1 cellular context compared by ENCODE assay signal in the genomic region with DNA sequence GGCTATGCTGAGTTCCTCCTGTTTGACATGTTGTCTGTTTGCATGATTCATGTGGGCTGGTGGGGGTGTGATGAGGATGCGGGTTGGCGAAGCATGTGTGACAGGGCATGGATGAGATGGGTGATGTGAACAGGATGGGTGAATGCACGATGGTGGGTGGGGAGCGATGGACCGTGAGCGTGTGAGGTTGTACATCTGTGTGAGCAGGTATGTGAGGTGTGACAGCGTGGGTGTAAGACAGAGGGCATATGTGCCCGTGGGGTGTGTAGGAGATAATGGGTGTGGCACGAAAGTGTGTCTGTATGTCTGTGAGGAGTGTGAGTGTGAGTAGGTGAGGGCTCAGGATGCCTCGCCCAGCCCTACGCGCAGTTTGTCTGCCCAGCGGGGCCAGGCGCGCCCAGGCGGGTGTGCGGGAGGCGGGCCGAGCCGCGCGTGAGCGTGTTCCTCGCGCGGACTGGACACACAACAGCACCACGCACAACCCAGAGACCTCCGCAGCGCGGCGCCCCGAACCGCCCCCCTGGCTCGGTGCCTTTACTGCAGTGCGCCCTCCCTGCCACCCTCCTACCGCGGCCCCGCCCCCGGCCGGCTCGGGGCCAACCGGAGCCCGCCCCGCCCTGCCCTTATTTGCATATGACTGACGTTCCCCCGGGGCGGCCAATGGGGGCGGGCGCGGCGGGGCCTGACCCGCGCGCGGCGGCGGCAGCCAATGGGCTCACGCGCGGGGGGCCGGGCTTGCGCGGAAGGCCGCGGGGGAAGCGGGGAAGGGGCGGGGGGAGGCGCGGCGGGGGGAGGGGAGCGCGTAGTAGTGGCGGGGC.
TF ChIP-seq lines count a peak whose summit lies in the region.

No MANE protein-coding gene starts in this region.

TF ChIP-seq in HepG2, 621 proteins besides CTCF, POLR2A, EP300 and RAD21 (continued from another document):
- TF ChIP-seq, protein P1, sequence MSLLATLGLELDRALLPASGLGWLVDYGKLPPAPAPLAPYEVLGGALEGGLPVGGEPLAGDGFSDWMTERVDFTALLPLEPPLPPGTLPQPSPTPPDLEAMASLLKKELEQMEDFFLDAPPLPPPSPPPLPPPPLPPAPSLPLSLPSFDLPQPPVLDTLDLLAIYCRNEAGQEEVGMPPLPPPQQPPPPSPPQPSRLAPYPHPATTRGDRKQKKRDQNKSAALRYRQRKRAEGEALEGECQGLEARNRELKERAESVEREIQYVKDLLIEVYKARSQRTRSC (CRISPR knock-in tag; IDR thresholded peaks at IDR 0.05; ENCODE audit: low read depth), result 0 out of 2 replicates have a peak, but pooled peaks have one; percentile 47
- TF ChIP-seq GATAD2A (CRISPR knock-in tag; IDR thresholded peaks at IDR 0.05), result no peak
- no peak for TF ChIP-seq HOXA5 (CRISPR knock-in tag; IDR thresholded peaks at IDR 0.05)
- 0 out of 2 replicates have a peak, but pooled peaks have one; percentile 56 for TF ChIP-seq ZNF354B (CRISPR knock-in tag; IDR thresholded peaks at IDR 0.05)
- TF ChIP-seq SP5 (CRISPR knock-in tag; IDR thresholded peaks at IDR 0.05; ENCODE audit: borderline replicate concordance, low read depth), result peak; percentile 50; the same call in 1 of the 2 replicates
- TF ChIP-seq THAP11 (CRISPR knock-in tag; IDR thresholded peaks at IDR 0.05), result peak; percentile 43; the same call in 1 of the 2 replicates
- no peak for TF ChIP-seq ZBTB3 (CRISPR knock-in tag; IDR thresholded peaks at IDR 0.05; ENCODE audit: borderline replicate concordance, low read depth)
- TF ChIP-seq RELA (CRISPR knock-in tag; IDR thresholded peaks at IDR 0.05), result no peak
- TF ChIP-seq, protein P2, sequence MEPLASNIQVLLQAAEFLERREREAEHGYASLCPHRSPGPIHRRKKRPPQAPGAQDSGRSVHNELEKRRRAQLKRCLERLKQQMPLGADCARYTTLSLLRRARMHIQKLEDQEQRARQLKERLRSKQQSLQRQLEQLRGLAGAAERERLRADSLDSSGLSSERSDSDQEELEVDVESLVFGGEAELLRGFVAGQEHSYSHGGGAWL (CRISPR knock-in tag; IDR thresholded peaks at IDR 0.05), result 0 out of 2 replicates have a peak, but pooled peaks have one; percentile 42
- TF ChIP-seq, protein P3, sequence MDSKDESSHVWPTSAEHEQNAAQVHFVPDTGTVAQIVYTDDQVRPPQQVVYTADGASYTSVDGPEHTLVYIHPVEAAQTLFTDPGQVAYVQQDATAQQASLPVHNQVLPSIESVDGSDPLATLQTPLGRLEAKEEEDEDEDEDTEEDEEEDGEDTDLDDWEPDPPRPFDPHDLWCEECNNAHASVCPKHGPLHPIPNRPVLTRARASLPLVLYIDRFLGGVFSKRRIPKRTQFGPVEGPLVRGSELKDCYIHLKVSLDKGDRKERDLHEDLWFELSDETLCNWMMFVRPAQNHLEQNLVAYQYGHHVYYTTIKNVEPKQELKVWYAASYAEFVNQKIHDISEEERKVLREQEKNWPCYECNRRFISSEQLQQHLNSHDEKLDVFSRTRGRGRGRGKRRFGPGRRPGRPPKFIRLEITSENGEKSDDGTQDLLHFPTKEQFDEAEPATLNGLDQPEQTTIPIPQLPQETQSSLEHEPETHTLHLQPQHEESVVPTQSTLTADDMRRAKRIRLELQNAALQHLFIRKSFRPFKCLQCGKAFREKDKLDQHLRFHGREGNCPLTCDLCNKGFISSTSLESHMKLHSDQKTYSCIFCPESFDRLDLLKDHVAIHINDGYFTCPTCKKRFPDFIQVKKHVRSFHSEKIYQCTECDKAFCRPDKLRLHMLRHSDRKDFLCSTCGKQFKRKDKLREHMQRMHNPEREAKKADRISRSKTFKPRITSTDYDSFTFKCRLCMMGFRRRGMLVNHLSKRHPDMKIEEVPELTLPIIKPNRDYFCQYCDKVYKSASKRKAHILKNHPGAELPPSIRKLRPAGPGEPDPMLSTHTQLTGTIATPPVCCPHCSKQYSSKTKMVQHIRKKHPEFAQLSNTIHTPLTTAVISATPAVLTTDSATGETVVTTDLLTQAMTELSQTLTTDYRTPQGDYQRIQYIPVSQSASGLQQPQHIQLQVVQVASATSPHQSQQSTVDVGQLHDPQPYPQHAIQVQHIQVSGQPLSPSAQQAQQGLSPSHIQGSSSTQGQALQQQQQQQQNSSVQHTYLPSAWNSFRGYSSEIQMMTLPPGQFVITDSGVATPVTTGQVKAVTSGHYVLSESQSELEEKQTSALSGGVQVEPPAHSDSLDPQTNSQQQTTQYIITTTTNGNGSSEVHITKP (CRISPR knock-in tag; IDR thresholded peaks at IDR 0.05; ENCODE audit: low read depth), result peak; percentile 57; the same call in 1 of the 2 replicates
- TF ChIP-seq, protein P4, sequence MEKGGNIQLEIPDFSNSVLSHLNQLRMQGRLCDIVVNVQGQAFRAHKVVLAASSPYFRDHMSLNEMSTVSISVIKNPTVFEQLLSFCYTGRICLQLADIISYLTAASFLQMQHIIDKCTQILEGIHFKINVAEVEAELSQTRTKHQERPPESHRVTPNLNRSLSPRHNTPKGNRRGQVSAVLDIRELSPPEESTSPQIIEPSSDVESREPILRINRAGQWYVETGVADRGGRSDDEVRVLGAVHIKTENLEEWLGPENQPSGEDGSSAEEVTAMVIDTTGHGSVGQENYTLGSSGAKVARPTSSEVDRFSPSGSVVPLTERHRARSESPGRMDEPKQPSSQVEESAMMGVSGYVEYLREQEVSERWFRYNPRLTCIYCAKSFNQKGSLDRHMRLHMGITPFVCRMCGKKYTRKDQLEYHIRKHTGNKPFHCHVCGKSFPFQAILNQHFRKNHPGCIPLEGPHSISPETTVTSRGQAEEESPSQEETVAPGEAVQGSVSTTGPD (CRISPR knock-in tag; IDR thresholded peaks at IDR 0.05), result no peak
- TF ChIP-seq MXD4 (CRISPR knock-in tag; IDR thresholded peaks at IDR 0.05), result 0 out of 2 replicates have a peak, but pooled peaks have one; percentile 47
- 0 out of 2 replicates have a peak, but pooled peaks have one; percentile 47 for TF ChIP-seq ZNF570 (CRISPR knock-in tag; IDR thresholded peaks at IDR 0.05; ENCODE audit: borderline replicate concordance)
- no peak for TF ChIP-seq FOXK2 (IDR thresholded peaks at IDR 0.05)
